8 cellular contexts compared by ENCODE assay signal in the genomic region with DNA sequence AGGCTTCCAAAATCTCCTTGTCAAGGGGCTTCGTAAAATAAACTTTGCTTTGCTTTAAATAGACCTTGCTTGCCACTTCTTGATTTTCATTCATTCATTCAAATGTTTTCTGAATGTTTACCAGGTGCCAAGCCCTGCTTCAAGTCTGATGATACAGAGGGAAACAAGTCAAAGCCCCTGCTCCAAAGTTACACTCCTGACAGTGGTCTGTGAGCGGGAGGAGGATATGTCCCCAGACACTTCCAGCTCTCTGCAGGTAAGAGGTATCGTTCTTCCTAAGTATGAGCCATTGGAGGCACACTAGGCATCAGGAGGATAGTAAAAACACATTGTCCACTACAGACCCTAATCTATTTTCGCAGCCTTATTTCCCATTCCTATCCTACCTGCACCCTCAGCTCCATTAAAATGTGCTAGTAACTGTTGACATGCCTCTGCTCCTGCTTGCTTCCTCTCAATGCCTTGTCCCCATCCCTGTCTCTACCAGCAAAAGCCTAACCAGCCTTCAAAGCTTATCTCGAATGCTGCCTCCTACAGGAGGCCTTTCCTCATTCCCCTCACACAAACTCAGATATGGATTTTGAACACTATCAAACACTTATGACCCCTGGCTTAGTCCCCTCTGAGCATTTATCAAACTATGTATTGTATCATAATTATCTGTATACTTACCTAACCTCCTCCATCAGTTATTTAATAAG. TPM values are rescaled to one million over a fixed set of nuclear protein-coding genes. Genes with fewer than 3 reads are reported as not detected.
DNase-seq lines count a peak whose midpoint lies in the region; ATAC-seq and TF ChIP-seq lines count a peak whose summit lies in the region.

No MANE protein-coding gene starts in this region.

- H3K27me3 ChIP-seq in right atrium auricular region, result no peaks in the 10 kb centered on the region
- H3K27me3 ChIP-seq in hepatocyte, result no peaks in the 10 kb centered on the region
- no peaks in the 10 kb centered on the region for H3K27me3 ChIP-seq in HAP-1 (ENCODE audit: low read depth)

- no peak overlapping the region for H2AFZ ChIP-seq in hepatocyte

- peaks cover 86% of the 10 kb centered on the region for H4K20me1 ChIP-seq in hepatocyte (ENCODE audit: insufficient read depth, poor library complexity, severe bottlenecking)

- intact Hi-C loops in cardiac septum (cut with DNase I), result loop anchor here (5.0 kb wide), 1 partner anchor 133 kb away; no protein-coding TSS in a partner anchor

- peaks cover 0 to 78% of the 10 kb centered on the region in 2 donors for H3K4me1 ChIP-seq in right atrium auricular region
- peaks cover 43% of the 10 kb centered on the region for H3K4me1 ChIP-seq in hepatocyte (ENCODE audit: insufficient read depth)
- H3K4me1 ChIP-seq in HAP-1, result peaks cover 4% of the 10 kb centered on the region

- no peak for ATAC-seq in GM19324 (IDR thresholded peaks at IDR 0.05; ENCODE audit: low FRiP score, unreplicated experiment)

- DNase-seq in right atrium auricular region (ENCODE audit: low spot score) (no peak), cardiac septum (ENCODE audit: low spot score) (no peak), OCI-M1 (lab: John Stamatoyannopoulos, UW) (peak; percentile 72), hepatocyte (ENCODE audit: low spot score) (peak; percentile 15), HAP-1 (ENCODE audit: low spot score in 2 of 2) (no peak), NCI-H2107 treated with DMSO at 0.1 percent for 48 hours (lab: John Stamatoyannopoulos, UW; ENCODE audit: unreplicated experiment) (no peak), NCI-H2107 (lab: John Stamatoyannopoulos, UW) (no peak)

- H3K4me2 ChIP-seq in hepatocyte, result peak overlapping the region; percentile 60

- peaks cover 99% of the 10 kb centered on the region for H3K79me2 ChIP-seq in hepatocyte

- WGBS in hepatocyte (ENCODE audit: low lambda C conversion rate, missing lambda C conversion rate), result 86% methylated on average over 5 of the region's 5 CpGs

- H3K9me3 ChIP-seq in right atrium auricular region (no peaks in the 10 kb centered on the region), hepatocyte (ENCODE audit: low read depth) (no peaks in the 10 kb centered on the region), HAP-1 (no peaks in the 10 kb centered on the region)

- TF ChIP-seq CTCF in right atrium auricular region (IDR thresholded peaks at IDR 0.05), result peak; percentile 20 to 38
- TF ChIP-seq CTCF in hepatocyte (IDR thresholded peaks at IDR 0.05; ENCODE audit: poor library complexity), result peak; percentile 27

- no peaks in the 10 kb centered on the region for H3K36me3 ChIP-seq in right atrium auricular region
- no peaks in the 10 kb centered on the region for H3K36me3 ChIP-seq in hepatocyte (replicated peaks; ENCODE audit: insufficient read depth, low read depth)
- H3K36me3 ChIP-seq in HAP-1 (replicated peaks), result no peaks in the 10 kb centered on the region

- in situ Hi-C loops in HAP-1 (cut with MboI; ENCODE audit: low sequenced_read_pairs), result no loop called here

- H3K4me3 ChIP-seq in right atrium auricular region (no peak overlapping the region), hepatocyte (no peak overlapping the region), HAP-1 (no peak overlapping the region)

- no peaks in the 10 kb centered on the region for H3K9me2 ChIP-seq in hepatocyte (replicated peaks; ENCODE audit: insufficient read depth)

- H3K27ac ChIP-seq in right atrium auricular region (peak overlapping the region; percentile 77 to 84), hepatocyte (peak overlapping the region; percentile 8)

RNA-seq across cellular contexts. Expression of a gene that starts 6.2 kb away (rescaled TPM):
- total RNA-seq in right atrium auricular region (10 to 100 TPM; 14.0 to 18.0 TPM), cardiac septum (18.1 TPM), hepatocyte (6.1 and 8.4 TPM in 2 replicates)
- polyA plus RNA-seq in hepatocyte, result 8.4 and 11.3 TPM in 2 replicates

RNA-seq across cellular contexts. Expression of a gene that starts 36.0 kb away (rescaled TPM):
- total RNA-seq in right atrium auricular region, result 10 to 100 TPM; 39.1 to 54.2 TPM
- 36.6 TPM for total RNA-seq in cardiac septum
- 91.1 and 94.6 TPM in 2 replicates for total RNA-seq in hepatocyte
- polyA plus RNA-seq in hepatocyte, result 39.4 and 44.4 TPM in 2 replicates

Comparison
In these comparisons a context has a peak if more than half of its experiments do, and no peak if none do; other contexts are left out.
1. DNase-seq: peak in OCI-M1 (single experiment) and hepatocyte (single experiment); none in right atrium auricular region (single experiment), cardiac septum (single experiment), HAP-1 (0 of 2), NCI-H2107 treated with DMSO at 0.1 percent for 48 hours (single experiment) and NCI-H2107 (single experiment).